ENCODE assay signal across 1 cellular context in genomic region chr6:109690740-109691687, GRCh38.
TF ChIP-seq lines count a peak whose summit lies in the region.

TSS of gene AK9 (minus strand) at chr6:109691202. CDS start at chr6:109675745, 15,457 bp downstream.
TSS of gene FIG4 (plus strand) at chr6:109691296. CDS start at chr6:109691436, 140 bp downstream.

TF ChIP-seq in HepG2, 621 proteins besides CTCF, POLR2A, EP300 and RAD21 (continued from another document and continues in another):
- TF ChIP-seq PRDM10 (CRISPR knock-in tag; IDR thresholded peaks at IDR 0.05; ENCODE audit: low read depth) (0 out of 2 replicates have a peak, but pooled peaks have one; percentile 15), HCFC1 (IDR thresholded peaks at IDR 0.05; ENCODE audit: low read depth, low read length) (peak; percentile 49; the same call in 1 of the 2 replicates), EEA1 (CRISPR knock-in tag; IDR thresholded peaks at IDR 0.05; ENCODE audit: borderline replicate concordance) (no peak), NCOA1 (CRISPR knock-in tag; IDR thresholded peaks at IDR 0.05) (no peak), RARA (CRISPR knock-in tag; IDR thresholded peaks at IDR 0.05) (no peak), ZNF687 (CRISPR knock-in tag; IDR thresholded peaks at IDR 0.05) (peak; percentile 80), SP140L (CRISPR knock-in tag; IDR thresholded peaks at IDR 0.05; ENCODE audit: borderline replicate concordance) (0 out of 2 replicates have a peak, but pooled peaks have one; percentile 0), ZNF552 (CRISPR knock-in tag; IDR thresholded peaks at IDR 0.05; ENCODE audit: borderline replicate concordance) (no peak), ADNP (CRISPR knock-in tag; IDR thresholded peaks at IDR 0.05) (no peak), ZFP91 (CRISPR knock-in tag; IDR thresholded peaks at IDR 0.05; ENCODE audit: borderline replicate concordance) (peak; percentile 76; the same call in 1 of the 2 replicates), CHD4 (IDR thresholded peaks at IDR 0.05; ENCODE audit: borderline replicate concordance, low read length) (no peak), AGO2 (optimal IDR thresholded peaks at IDR 0.05; ENCODE audit: low read depth, low read length) (no peak), KLF16 (CRISPR knock-in tag; IDR thresholded peaks at IDR 0.05) (no peak; a peak in 2 of 4 replicates), NFIB (CRISPR knock-in tag; IDR thresholded peaks at IDR 0.05; ENCODE audit: borderline replicate concordance) (no peak), ZFAT (CRISPR knock-in tag; conservative IDR thresholded peaks at IDR 0.05) (0 out of 2 replicates have a peak, but pooled peaks have one; percentile 19), XBP1 (CRISPR knock-in tag; IDR thresholded peaks at IDR 0.05) (no peak), ZNF841 (CRISPR knock-in tag; IDR thresholded peaks at IDR 0.05; ENCODE audit: borderline replicate concordance) (no peak), TSC22D2 (CRISPR knock-in tag; IDR thresholded peaks at IDR 0.05; ENCODE audit: borderline replicate concordance) (no peak), LBX2 (CRISPR knock-in tag; IDR thresholded peaks at IDR 0.05; ENCODE audit: borderline replicate concordance) (no peak), HDAC6 (IDR thresholded peaks at IDR 0.05; ENCODE audit: low read depth, low read length) (no peak), ZNF576 (CRISPR knock-in tag; IDR thresholded peaks at IDR 0.05) (no peak), GATA4 (IDR thresholded peaks at IDR 0.05; ENCODE audit: borderline replicate concordance, low read depth) (no peak), ZNF225 (CRISPR knock-in tag; IDR thresholded peaks at IDR 0.05) (0 out of 2 replicates have a peak, but pooled peaks have one; percentile 53), ZUFSP (CRISPR knock-in tag; IDR thresholded peaks at IDR 0.05; ENCODE audit: borderline replicate concordance) (no peak), PCBP1 (IDR thresholded peaks at IDR 0.05; ENCODE audit: borderline replicate concordance, low read depth, low read length) (no peak), GABPB1 (CRISPR knock-in tag; IDR thresholded peaks at IDR 0.05) (peak; percentile 85), ZNF761 (CRISPR knock-in tag; conservative IDR thresholded peaks at IDR 0.05) (peak; percentile 56; the same call in 1 of the 2 replicates), HNF1B (CRISPR knock-in tag; IDR thresholded peaks at IDR 0.05) (peak; percentile 77; the same call in 1 of the 2 replicates), BCL6 (CRISPR knock-in tag; IDR thresholded peaks at IDR 0.05) (no peak), PATZ1 (CRISPR knock-in tag; IDR thresholded peaks at IDR 0.05) (no peak), GTF3A (CRISPR knock-in tag; conservative IDR thresholded peaks at IDR 0.05) (no peak), ZBTB21 (CRISPR knock-in tag; IDR thresholded peaks at IDR 0.05) (0 out of 2 replicates have a peak, but pooled peaks have one; percentile 19), ZNF296 (CRISPR knock-in tag; conservative IDR thresholded peaks at IDR 0.05) (no peak), RFXANK (CRISPR knock-in tag; IDR thresholded peaks at IDR 0.05) (no peak), NFAT5 (CRISPR knock-in tag; IDR thresholded peaks at IDR 0.05) (no peak), ZNF570 (CRISPR knock-in tag; IDR thresholded peaks at IDR 0.05; ENCODE audit: borderline replicate concordance) (no peak), ETV6 (CRISPR knock-in tag; conservative IDR thresholded peaks at IDR 0.05) (no peak)
